In genomic region chr9:104094534-104095020, GRCh38 we compare ENCODE assay signal across 7 cellular contexts. TPM values are rescaled to one million over a fixed set of nuclear protein-coding genes. Genes with fewer than 3 reads are reported as not detected.
A peak's percentile ranks its signal among the peaks of the same experiment; 100 is the strongest.
DNase-seq lines count a peak whose midpoint lies in the region; ATAC-seq and TF ChIP-seq lines count a peak whose summit lies in the region.

No MANE protein-coding gene starts in this region.

- TF ChIP-seq CTCF in GM10266 (IDR thresholded peaks at IDR 0.05; ENCODE audit: control insufficient read depth, insufficient read depth, low read depth, missing control alignments) (no peak), body of pancreas (IDR thresholded peaks at IDR 0.05) (no peak), mucosa of descending colon (IDR thresholded peaks at IDR 0.05) (no peak)

- H3K4me2 ChIP-seq in Karpas-422 (ENCODE audit: low read depth, low read length, poor library complexity, severe bottlenecking) = peak overlapping the region; percentile 83

- H2AFZ ChIP-seq in Karpas-422 (ENCODE audit: low read length) = peak overlapping the region; percentile 79

- peak overlapping the region; percentile 91 for H3K4me3 ChIP-seq in Karpas-422 (ENCODE audit: low read length)
- peak overlapping the region; percentile 37 to 78 for H3K4me3 ChIP-seq in body of pancreas
- H3K4me3 ChIP-seq in mucosa of descending colon = peak overlapping the region; percentile 50

- intact Hi-C loops in body of pancreas (cut with DNase I) (no loop called here), mucosa of descending colon (cut with DNase I, micrococcal nuclease) (no loop called here)

- H3K27me3 ChIP-seq in Karpas-422 (ENCODE audit: low read length) (no peaks in the 10 kb centered on the region), body of pancreas (no peaks in the 10 kb centered on the region)

- H3K27ac ChIP-seq in Karpas-422 (ENCODE audit: low read length) (peak overlapping the region; percentile 79), body of pancreas (peak overlapping the region in 3 of 4 donors; percentile 93 to 98 (median 97))

- H3K36me3 ChIP-seq in Karpas-422 (ENCODE audit: insufficient read depth, low read length) (no peaks in the 10 kb centered on the region; the same call in 1 of the 2 replicates), body of pancreas (replicated peaks in 1 of 2; ENCODE audit: insufficient read depth in 1 of 2, low read depth in 2 of 2) (no peaks in the 10 kb centered on the region), mucosa of descending colon (ENCODE audit: low read depth) (no peaks in the 10 kb centered on the region)

- H3K4me1 ChIP-seq in Karpas-422 (ENCODE audit: low read length) (peaks cover 39% of the 10 kb centered on the region), body of pancreas (peaks cover 25% of the 10 kb centered on the region), mucosa of descending colon (ENCODE audit: low read depth) (peaks cover 14% of the 10 kb centered on the region)

- ATAC-seq in GM21390 (IDR thresholded peaks at IDR 0.05; ENCODE audit: unreplicated experiment) (peak; percentile 1), body of pancreas (no peak), mucosa of descending colon (no peak)

- WGBS in body of pancreas, 2 donors = 0% methylated on average over 18 of the region's 18 CpGs

- peak overlapping the region; percentile 75 for H3K9ac ChIP-seq in Karpas-422 (ENCODE audit: low read length)

- peaks cover 52% of the 10 kb centered on the region for H3K79me2 ChIP-seq in Karpas-422 (ENCODE audit: low read length)

- no peaks in the 10 kb centered on the region for H4K20me1 ChIP-seq in Karpas-422 (ENCODE audit: insufficient read depth, low read depth, low read length)

- no peak for TF ChIP-seq POLR2A in body of pancreas (IDR thresholded peaks at IDR 0.05)

- no peaks in the 10 kb centered on the region for H3K9me3 ChIP-seq in Karpas-422 (ENCODE audit: low read length)
- no peaks in the 10 kb centered on the region for H3K9me3 ChIP-seq in body of pancreas
- no peaks in the 10 kb centered on the region for H3K9me3 ChIP-seq in mucosa of descending colon

- DNase-seq in GM10266 (ENCODE audit: extremely low spot score) (peak; percentile 8), Karpas-422 (peak; percentile 70), body of pancreas (no peak), mucosa of descending colon (no peak), NAMALWA (ENCODE audit: low spot score) (no peak)
- no peak for DNase-seq in activated CD4-positive, alpha-beta T cell treated with anti-CD3 and anti-CD28 coated beads for 1 hour

- no peaks in the 10 kb centered on the region for H3K9me2 ChIP-seq in Karpas-422 (replicated peaks; ENCODE audit: insufficient read depth, low read length)

RNA-seq across cellular contexts. Expression of gene SMC2, which starts 0.5 kb away (rescaled TPM):
- 16.5 and 24.9 TPM in 2 replicates for total RNA-seq in Karpas-422 (2014; rRNA removed; shearing (Covaris generic); ENCODE audit: low replicate concordance)
- total RNA-seq in body of pancreas (10 to 100 TPM in 1 of 2 donors, 1 to 10 TPM in 1; 2.6 to 21.4 TPM), mucosa of descending colon (10 to 100 TPM in 1 of 3 donors, 1 to 10 TPM in 2; 6.6 to 15.1 (median 8.8) TPM)

Comparison
In these comparisons a context has a peak if more than half of its experiments do, and no peak if none do; other contexts are left out.
1. DNase-seq: peak in GM10266 (single experiment) and Karpas-422 (single experiment); none in body of pancreas (0 of 4), mucosa of descending colon (0 of 3), NAMALWA (single experiment) and activated CD4-positive, alpha-beta T cell treated with anti-CD3 and anti-CD28 coated beads for 1 hour (single experiment).
2. Peak in every context shown above with its lines, with median percentiles within 50 percentile points of each other: H3K4me3 ChIP-seq.